ENCODE assay signal across 14 cellular contexts in the genomic region with DNA sequence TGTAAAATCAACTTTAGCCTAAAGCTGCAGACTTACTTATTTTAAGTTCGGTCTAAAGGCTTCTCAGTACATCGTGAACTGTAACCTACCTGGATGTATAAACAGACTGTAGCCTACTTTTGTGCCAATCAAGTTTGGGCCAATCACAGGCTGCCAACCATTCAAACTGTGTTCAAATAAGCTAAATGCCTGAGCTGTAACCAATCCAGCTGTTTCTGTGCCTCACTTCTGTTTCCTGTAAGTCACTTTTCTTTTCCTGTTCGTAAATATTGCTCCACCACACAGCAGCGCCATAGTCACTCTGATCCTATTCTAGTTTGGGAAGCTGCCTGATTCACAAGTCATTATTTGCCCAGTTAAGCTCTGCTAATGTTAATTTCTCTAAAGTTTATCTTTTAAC. TPM values are rescaled to one million over a fixed set of nuclear protein-coding genes. Genes with fewer than 3 reads are reported as not detected.
DNase-seq lines count a peak whose midpoint lies in the region; TF ChIP-seq lines count a peak whose summit lies in the region.
"Had no signal": no experiment of that assay in that cellular context is flagged by ENCODE, and none has a peak within 500 bp of the region (broad histone marks: within the 10 kb centered on the region; RNA-seq: fewer than 3 reads in every experiment).

No MANE protein-coding gene starts in this region.

- H4K20me1 ChIP-seq in GM23248 (ENCODE audit: insufficient read depth) (no peaks in the 10 kb centered on the region), H9 (ENCODE audit: control insufficient read depth, insufficient read depth, insufficient read length) (no peaks in the 10 kb centered on the region)

- H4K5ac ChIP-seq in H9 (ENCODE audit: insufficient read length, low read depth, low read length) (no peak overlapping the region), mesendoderm (ENCODE audit: low read length) (no peak overlapping the region)

- no peak overlapping the region for H2BK5ac ChIP-seq in H9 (ENCODE audit: insufficient read length, low read length)
- no peak overlapping the region for H2BK5ac ChIP-seq in mesendoderm (ENCODE audit: low read length)

- no peak overlapping the region for H3K4me2 ChIP-seq in GM23248 (ENCODE audit: unreplicated experiment)
- no peak overlapping the region for H3K4me2 ChIP-seq in H9 (ENCODE audit: insufficient read depth, insufficient read length, low read length)
- H3K4me2 ChIP-seq in mesendoderm (ENCODE audit: low read length) = no peak overlapping the region

- H3K18ac ChIP-seq in H9 (ENCODE audit: insufficient read length, low read depth, low read length) (no peak overlapping the region), mesendoderm (ENCODE audit: low read length) (no peak overlapping the region)

- H3K36me3 ChIP-seq in GM23248 (ENCODE audit: low read depth) (no peaks in the 10 kb centered on the region), mesendoderm (ENCODE audit: control insufficient read depth, insufficient read depth, low read length) (no peaks in the 10 kb centered on the region)
- H3K36me3 ChIP-seq: spleen had no signal

- peaks cover 1% of the 10 kb centered on the region for H3K27me3 Mint-ChIP-seq in H9 (ENCODE audit: low read depth)
- peaks cover 4% of the 10 kb centered on the region for H3K27me3 Mint-ChIP-seq in mesothelial cell of epicardium (ENCODE audit: low read depth)

- H3K4me3 ChIP-seq in GM23248 = no peak overlapping the region
- no peak overlapping the region for H3K4me3 ChIP-seq in fibroblast of pulmonary artery (replicated peaks; ENCODE audit: low read depth, low read length)
- no peak overlapping the region for H3K4me3 ChIP-seq in mesendoderm (ENCODE audit: low read length)
- H3K4me3 ChIP-seq: spleen had no signal

- no peak overlapping the region for H2BK12ac ChIP-seq in H9 (ENCODE audit: insufficient read length, low read depth, low read length)

- H3K56ac ChIP-seq in H9 (ENCODE audit: insufficient read length, low read depth, low read length) = no peak overlapping the region
- H3K56ac ChIP-seq in mesendoderm (ENCODE audit: low read length) = no peak overlapping the region

- peaks cover 9 to 12% of the 10 kb centered on the region in 2 experiments; a peak in 3 of 4 replicates for H3K4me1 Mint-ChIP-seq in H9
- peaks cover under 1% of the 10 kb centered on the region for H3K4me1 Mint-ChIP-seq in mesothelial cell of epicardium

- H2BK120ac ChIP-seq in H9 (ENCODE audit: low read depth, low read length, poor library complexity, severe bottlenecking) (no peak overlapping the region), mesendoderm (ENCODE audit: low read depth, low read length) (no peak overlapping the region)

- no peak overlapping the region for H3T11ph ChIP-seq in H9 (ENCODE audit: low read length)

- H3K4ac ChIP-seq in H9 (ENCODE audit: low read depth, low read length) = no peak overlapping the region
- H3K4ac ChIP-seq in mesendoderm (ENCODE audit: low read depth, low read length) = no peak overlapping the region

- H2BK15ac ChIP-seq in H9 (ENCODE audit: low read depth, low read length) = no peak overlapping the region
- H2BK15ac ChIP-seq in mesendoderm (replicated peaks; ENCODE audit: low read depth) = no peak overlapping the region

- H3K14ac ChIP-seq in H9 (ENCODE audit: insufficient read depth, low read length) = no peak overlapping the region

- H2AK5ac ChIP-seq in H9 (ENCODE audit: insufficient read length, low read length) (no peak overlapping the region), mesendoderm (ENCODE audit: low read length) (no peak overlapping the region)

- DNase-seq in AG08395 (ENCODE audit: low spot score) (peak; percentile 17), GM23248 (peak; percentile 4), RPMI8226 (peak; percentile 23), fibroblast of pulmonary artery (ENCODE audit: low read depth) (peak; percentile 24), H9 (no peak), mesendoderm (no peak), mesothelial cell of epicardium (ENCODE audit: low spot score in 2 of 2, unreplicated experiment in 2 of 2) (no peak), NCI-H1092 treated with DMSO at 0.1 percent for 48 hours (lab: John Stamatoyannopoulos, UW) (no peak)
- DNase-seq: activated B cell treated with CpG ODN at 0.5 μM for 24 hours; Calu3; NCI-H146; spleen; stimulated activated naive CD4-positive, alpha-beta T cell treated with Interleukin-2 at 50 U/mL for 16 hours had no signal

- H2BK20ac ChIP-seq in H9 (ENCODE audit: low read depth, low read length, poor library complexity, severe bottlenecking) = no peak overlapping the region

- H2AFZ ChIP-seq in GM23248 (no peak overlapping the region), H9 (ENCODE audit: low read length) (no peak overlapping the region)

- WGBS in GM23248 (ENCODE audit: low coverage in 1 of 2, low lambda C conversion rate in 2 of 2, missing lambda C conversion rate in 2 of 2), 2 experiments = 71 to 84% methylated on average over 4 of the region's 4 CpGs
- no CpG with 5 or more reads among the region's 4 CpGs for WGBS in H9 (ENCODE audit: extremely low coverage, insufficient read length, low lambda C conversion rate)
- WGBS in mesendoderm (ENCODE audit: extremely low coverage, insufficient coverage, low lambda C conversion rate) = no CpG with 5 or more reads among the region's 4 CpGs

- no peaks in the 10 kb centered on the region for H3K9me2 ChIP-seq in GM23248 (ENCODE audit: insufficient read depth)

- H3K4me1 ChIP-seq in GM23248 (ENCODE audit: insufficient read depth) (peaks cover 19% of the 10 kb centered on the region), H9 (ENCODE audit: insufficient read depth, low read length) (peaks cover 2% of the 10 kb centered on the region; the same call in 1 of the 2 replicates), mesendoderm (ENCODE audit: control insufficient read depth, low read depth, low read length) (no peaks in the 10 kb centered on the region)

- H3F3A ChIP-seq in GM23248 (ENCODE audit: insufficient read depth) = peaks cover 13% of the 10 kb centered on the region

- H3K79me1 ChIP-seq in H9 (ENCODE audit: insufficient read depth, low read depth, low read length, poor library complexity, severe bottlenecking) (no peaks in the 10 kb centered on the region), mesendoderm (ENCODE audit: low read length) (no peaks in the 10 kb centered on the region)

- H3K27ac ChIP-seq in GM23248 (no peak overlapping the region), H9 (ENCODE audit: insufficient read length, low read depth, low read length) (no peak overlapping the region), mesendoderm (ENCODE audit: low read depth, low read length) (no peak overlapping the region)
- H3K27ac ChIP-seq: spleen had no signal

- H3K23ac ChIP-seq in H9 (ENCODE audit: insufficient read length, low read depth, low read length) = no peak overlapping the region
- H3K23ac ChIP-seq in mesendoderm (ENCODE audit: low read length) = no peak overlapping the region

- TF ChIP-seq CTCF in fibroblast of pulmonary artery (IDR thresholded peaks at IDR 0.05; ENCODE audit: low read length, missing control alignments) = no peak
- TF ChIP-seq CTCF in H9 (conservative IDR thresholded peaks at IDR 0.05) = no peak
- no peak for TF ChIP-seq CTCF in mesothelial cell of epicardium (IDR thresholded peaks at IDR 0.05; ENCODE audit: unreplicated experiment)

- H3K4me3 Mint-ChIP-seq in H9 (no peak overlapping the region), mesothelial cell of epicardium (no peak overlapping the region)
- H3K4me3 Mint-ChIP-seq: activated B cell treated with CpG ODN at 0.5 μM for 24 hours had no signal

- in situ Hi-C loops in GM23248 (cut with MboI) = no loop called here

- no peak overlapping the region for H4K91ac ChIP-seq in H9 (ENCODE audit: insufficient read length, low read depth, low read length)

- H3K27me3 ChIP-seq in GM23248 (replicated peaks; ENCODE audit: insufficient read depth) (no peaks in the 10 kb centered on the region), H9 (ENCODE audit: insufficient read depth, low read length) (no peaks in the 10 kb centered on the region), mesendoderm (ENCODE audit: insufficient read depth, low read length, poor library complexity) (no peaks in the 10 kb centered on the region)

- H3K9me3 Mint-ChIP-seq in H9 (no peaks in the 10 kb centered on the region), mesothelial cell of epicardium (no peaks in the 10 kb centered on the region)
- H3K9me3 Mint-ChIP-seq: activated B cell treated with CpG ODN at 0.5 μM for 24 hours had no signal

- H3K9me3 ChIP-seq in GM23248 (ENCODE audit: low read depth) = no peaks in the 10 kb centered on the region
- no peaks in the 10 kb centered on the region for H3K9me3 ChIP-seq in H9 (ENCODE audit: control insufficient read depth, low read depth, low read length)
- H3K9me3 ChIP-seq: spleen had no signal

- H3K27ac Mint-ChIP-seq in H9 = no peak overlapping the region; a peak in 1 of 7 replicates
- no peak overlapping the region for H3K27ac Mint-ChIP-seq in mesothelial cell of epicardium
- H3K27ac Mint-ChIP-seq: activated B cell treated with CpG ODN at 0.5 μM for 24 hours had no signal

- H3K36me3 Mint-ChIP-seq in H9 (ENCODE audit: insufficient read depth in 1 of 3, low read depth in 3 of 3) (no peaks in the 10 kb centered on the region), mesothelial cell of epicardium (no peaks in the 10 kb centered on the region)

- H3K9ac ChIP-seq in GM23248 = no peak overlapping the region
- H3K9ac ChIP-seq in H9 (ENCODE audit: extremely low read depth, insufficient read length, low read length) = no peak overlapping the region
- no peak overlapping the region for H3K9ac ChIP-seq in mesendoderm (ENCODE audit: low read length)

- H3K79me2 ChIP-seq in GM23248 (ENCODE audit: insufficient read depth) = no peaks in the 10 kb centered on the region
- no peaks in the 10 kb centered on the region for H3K79me2 ChIP-seq in H9 (ENCODE audit: insufficient read depth, low read length)
- H3K79me2 ChIP-seq in mesendoderm (ENCODE audit: control insufficient read depth, insufficient read depth, low read length) = no peaks in the 10 kb centered on the region

- no peaks in the 10 kb centered on the region for H3K23me2 ChIP-seq in H9 (ENCODE audit: insufficient read length, low read depth, low read length, poor library complexity, severe bottlenecking)

- H4K8ac ChIP-seq in H9 (replicated peaks; ENCODE audit: insufficient read length, low read depth, low read length) (no peak overlapping the region), mesendoderm (ENCODE audit: low read depth, low read length) (no peak overlapping the region)

RNA-seq across cellular contexts. Expression of a gene that starts 37.5 kb away (rescaled TPM):
- total RNA-seq in GM23248 (2014; rRNA removed; shearing (Covaris generic)) = not detected in 2 replicates
- 0.48 and 0.51 TPM in 2 replicates for polyA plus RNA-seq in GM23248 (2016; fragmentation: Nextera tagmentation; extraction: Ambion mirVana)
- not detected in 2 replicates for total RNA-seq in H9 (2021)
- polyA plus RNA-seq in mesendoderm (2013, experiment 1 of 2) = 0.07 TPM
- polyA plus RNA-seq in mesendoderm (2013, experiment 2 of 2) = not detected
- not detected in 3 replicates for total RNA-seq in mesothelial cell of epicardium
- total RNA-seq: activated B cell treated with CpG ODN at 0.5 μM for 24 hours, Calu3 had no signal

RNA-seq across cellular contexts. Expression of a gene that starts 40.3 kb away (rescaled TPM):
- 4.8 and 5.5 TPM in 2 replicates for total RNA-seq in GM23248 (2014; rRNA removed; shearing (Covaris generic))
- 5.4 and 5.7 TPM in 2 replicates for polyA plus RNA-seq in GM23248 (2016; fragmentation: Nextera tagmentation; extraction: Ambion mirVana)
- total RNA-seq in H9 (2021) (5.9 and 6.2 TPM in 2 replicates), mesothelial cell of epicardium (17.0 to 17.9 TPM (median 17.3 TPM) in 3 replicates)
- 5.4 TPM for polyA plus RNA-seq in mesendoderm (2013, experiment 1 of 2)
- polyA plus RNA-seq in mesendoderm (2013, experiment 2 of 2) = 5.4 TPM

RNA-seq across cellular contexts. Expression of a gene that starts 46.1 kb away (rescaled TPM):
- not detected in 2 replicates for total RNA-seq in GM23248 (2014; rRNA removed; shearing (Covaris generic))
- 0.13 TPM in 1 of 2 replicates, not detected in the other for polyA plus RNA-seq in GM23248 (2016; fragmentation: Nextera tagmentation; extraction: Ambion mirVana)
- total RNA-seq in H9 (2021) (11.3 and 12.3 TPM in 2 replicates), mesothelial cell of epicardium (75.8 to 77.5 TPM (median 76.9 TPM) in 3 replicates)
- polyA plus RNA-seq in mesendoderm (2013, experiment 1 of 2) = 10.4 TPM
- polyA plus RNA-seq in mesendoderm (2013, experiment 2 of 2) = 10.1 TPM
- total RNA-seq: activated B cell treated with CpG ODN at 0.5 μM for 24 hours, mononuclear cell had no signal

Comparison
In these comparisons a context has a peak if more than half of its experiments do, and no peak if none do; other contexts are left out.
1. DNase-seq: peak in AG08395 (single experiment), GM23248 (single experiment), RPMI8226 (single experiment) and fibroblast of pulmonary artery (single experiment); none in H9 (single experiment), mesendoderm (single experiment), mesothelial cell of epicardium (0 of 2) and NCI-H1092 treated with DMSO at 0.1 percent for 48 hours (single experiment).
2. RNA of a gene that starts 46.1 kb away (total RNA-seq): 75.8 to 77.5 TPM in mesothelial cell of epicardium and 11.3 to 12.3 TPM in H9; not detected in GM23248; every median in the first group is over 10 times any median in the second.